ENCODE assay signal across 8 cellular contexts in the genomic region with DNA sequence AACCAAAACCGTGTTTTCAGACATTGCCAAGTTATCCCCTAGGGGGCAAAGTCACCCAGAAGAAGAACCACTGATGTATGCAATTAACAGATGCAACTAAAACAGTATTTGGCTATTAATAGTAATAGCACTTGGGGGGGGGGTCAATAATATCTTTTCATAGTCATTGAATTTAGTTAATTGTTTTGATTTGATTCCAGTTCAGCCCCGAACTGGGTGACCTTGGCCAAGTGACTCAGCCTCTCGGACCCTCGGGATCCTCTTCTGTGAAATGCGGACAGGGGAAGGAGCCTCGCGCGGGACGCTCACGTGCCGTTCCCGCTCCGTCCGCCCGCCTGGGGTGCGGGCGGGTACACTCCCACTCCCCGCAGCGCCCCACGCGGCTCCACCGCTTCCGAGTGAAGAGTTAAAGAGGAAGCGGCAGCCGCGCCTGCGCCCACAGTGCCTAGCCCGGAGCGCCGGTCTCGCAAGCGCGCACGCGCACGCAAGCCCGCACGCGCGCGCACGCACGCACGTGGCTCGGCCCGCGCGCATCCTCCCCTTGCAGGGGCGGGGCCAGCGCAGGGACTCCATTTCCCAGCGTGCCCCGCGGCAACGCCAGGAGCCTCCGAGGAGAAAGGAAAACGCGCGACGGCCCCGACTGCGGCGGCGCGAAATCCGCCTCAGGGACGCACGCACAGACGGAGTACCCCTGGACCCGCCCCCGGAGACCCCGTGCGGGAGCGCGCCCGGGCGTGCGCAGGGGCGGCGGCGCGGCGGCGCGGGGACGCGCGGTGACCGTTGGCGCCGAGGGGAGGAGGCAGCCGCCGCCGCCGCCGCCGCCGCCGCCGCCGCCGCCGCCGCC. TPM values are rescaled to one million over a fixed set of nuclear protein-coding genes. Genes with fewer than 3 reads are reported as not detected.
DNase-seq lines count a peak whose midpoint lies in the region; ATAC-seq and TF ChIP-seq lines count a peak whose summit lies in the region.

A gene (plus strand): TSS at position 769 of the 844 bp plus-strand sequence. CDS start 188 bp downstream, outside the sequence.

- H3K9me3 Mint-ChIP-seq in WTC11, result no peaks in the 10 kb centered on the region

- DNase-seq in AG04450 (ENCODE audit: low read depth, low spot score), result peak; percentile 95
- DNase-seq in NCI-H2227 treated with DMSO at 0.1 percent for 48 hours (lab: John Stamatoyannopoulos, UW), result peak; percentile 85
- DNase-seq in WTC11 (ENCODE audit: low spot score), result peak; percentile 99
- peak; percentile 99 for DNase-seq in cardiac fibroblast (ENCODE audit: low read depth in 2 of 2)
- peak; percentile 99 for DNase-seq in inferior parietal cortex (ENCODE audit: extremely low spot score)
- peak; percentile 99 for DNase-seq in spleen

- H3K27me3 ChIP-seq in AG04450 (ENCODE audit: control insufficient read depth, insufficient read depth, low read length) (no peaks in the 10 kb centered on the region), spleen (replicated peaks in 1 of 7) (peaks cover 0 to 20% (median 0%) of the 10 kb centered on the region in 7 donors)

- intact Hi-C loops in spleen (cut with DNase I; ENCODE audit: low total_unique reads), result loop anchor here (10.0 kb wide), 1 partner anchor 132 kb away; a partner anchor contains a TSS

- H3K4me1 Mint-ChIP-seq in WTC11, result peaks cover 44% of the 10 kb centered on the region

- H3K36me3 Mint-ChIP-seq in WTC11, result peaks cover 16% of the 10 kb centered on the region

- 0 to 2% (median 0%) methylated on average over 22 to 103 of the region's 103 CpGs for WGBS in spleen, 5 donors

- TF ChIP-seq POLR2A in spleen (IDR thresholded peaks at IDR 0.05), result peak in 2 of 3 donors; percentile 21 to 22

- peak; percentile 66 for ATAC-seq in GM18873 (IDR thresholded peaks at IDR 0.05; ENCODE audit: low FRiP score, unreplicated experiment)
- peak; percentile 75 for ATAC-seq in HG03159 (IDR thresholded peaks at IDR 0.05; ENCODE audit: unreplicated experiment)
- ATAC-seq in WTC11, result peak; percentile 82

- H3K27ac Mint-ChIP-seq in WTC11, result peak within 1 kb of the TSS; percentile 96

- H3K4me3 Mint-ChIP-seq in WTC11, result peak within 1 kb of the TSS; percentile 71

- H3K9me3 ChIP-seq in AG04450 (ENCODE audit: control insufficient read depth, insufficient read depth, low read length) (peaks cover 3% of the 10 kb centered on the region; the same call in 1 of the 2 replicates), spleen (no peaks in the 10 kb centered on the region)

- H3K4me3 ChIP-seq in AG04450 (ENCODE audit: low read depth, low read length), result peak within 1 kb of the TSS; percentile 75
- H3K4me3 ChIP-seq in cardiac fibroblast (replicated peaks in 1 of 2; ENCODE audit: low read depth in 2 of 2, low read length in 2 of 2), result peak within 1 kb of the TSS; percentile 84 to 98
- peak within 1 kb of the TSS; percentile 89 to 98 (median 94) for H3K4me3 ChIP-seq in spleen

- H3K27ac ChIP-seq in AG04450 (ENCODE audit: low read depth, low read length) (peak within 1 kb of the TSS; percentile 78), spleen (peak within 1 kb of the TSS; percentile 84 to 98 (median 94))

- H3K27me3 Mint-ChIP-seq in WTC11 (ENCODE audit: low read depth), result peaks cover 6% of the 10 kb centered on the region; the same call in 1 of the 2 replicates

- peak; percentile 58 for TF ChIP-seq CTCF in AG04450 (IDR thresholded peaks at IDR 0.05; ENCODE audit: low read depth, low read length)
- 0 out of 2 replicates have a peak, but pooled peaks have one; percentile 13 for TF ChIP-seq CTCF in WTC11 (IDR thresholded peaks at IDR 0.05)
- TF ChIP-seq CTCF in cardiac fibroblast (IDR thresholded peaks at IDR 0.05; ENCODE audit: low read depth, low read length), result no peak
- peak in 9 of 11 experiments; percentile 27 to 59 (median 52) for TF ChIP-seq CTCF in spleen (IDR thresholded peaks at IDR 0.05 in 8 of 11, conservative IDR thresholded peaks at IDR 0.05 in 3 of 11)

- peaks cover 32 to 77% (median 60%) of the 10 kb centered on the region in 6 donors for H3K4me1 ChIP-seq in spleen

- POLR2A ChIA-PET in AG04450 (lab: Yijun Ruan, JAX) (interaction anchor here (1.0 kb wide), 1 partner anchor 138 kb away, joined by 6 read pairs; a partner anchor contains a TSS), WTC11 (lab: Charles Lee) (no interaction called here)

- peaks cover 0 to 29% (median 2%) of the 10 kb centered on the region in 6 donors for H3K36me3 ChIP-seq in spleen

- CTCF ChIA-PET in AG04450 (lab: Charles Lee) (no interaction called here), WTC11 (lab: Charles Lee) (interaction anchor here (1.4 kb wide), 1 partner anchor 43 kb away, joined by 3 read pairs; no protein-coding TSS in a partner anchor)

TF ChIP-seq in WTC11, 78 proteins besides CTCF, POLR2A, EP300 and RAD21 (continues in another document):
- TF ChIP-seq, protein P1, sequence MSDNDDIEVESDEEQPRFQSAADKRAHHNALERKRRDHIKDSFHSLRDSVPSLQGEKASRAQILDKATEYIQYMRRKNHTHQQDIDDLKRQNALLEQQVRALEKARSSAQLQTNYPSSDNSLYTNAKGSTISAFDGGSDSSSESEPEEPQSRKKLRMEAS (CRISPR knock-in tag; IDR thresholded peaks at IDR 0.05), result peak; percentile 78; the same call in 1 of the 2 replicates
- TF ChIP-seq, protein P2, sequence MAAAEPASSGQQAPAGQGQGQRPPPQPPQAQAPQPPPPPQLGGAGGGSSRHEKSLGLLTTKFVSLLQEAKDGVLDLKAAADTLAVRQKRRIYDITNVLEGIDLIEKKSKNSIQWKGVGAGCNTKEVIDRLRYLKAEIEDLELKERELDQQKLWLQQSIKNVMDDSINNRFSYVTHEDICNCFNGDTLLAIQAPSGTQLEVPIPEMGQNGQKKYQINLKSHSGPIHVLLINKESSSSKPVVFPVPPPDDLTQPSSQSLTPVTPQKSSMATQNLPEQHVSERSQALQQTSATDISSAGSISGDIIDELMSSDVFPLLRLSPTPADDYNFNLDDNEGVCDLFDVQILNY (CRISPR knock-in tag; IDR thresholded peaks at IDR 0.05), result peak; percentile 81
- TF ChIP-seq, protein P3, sequence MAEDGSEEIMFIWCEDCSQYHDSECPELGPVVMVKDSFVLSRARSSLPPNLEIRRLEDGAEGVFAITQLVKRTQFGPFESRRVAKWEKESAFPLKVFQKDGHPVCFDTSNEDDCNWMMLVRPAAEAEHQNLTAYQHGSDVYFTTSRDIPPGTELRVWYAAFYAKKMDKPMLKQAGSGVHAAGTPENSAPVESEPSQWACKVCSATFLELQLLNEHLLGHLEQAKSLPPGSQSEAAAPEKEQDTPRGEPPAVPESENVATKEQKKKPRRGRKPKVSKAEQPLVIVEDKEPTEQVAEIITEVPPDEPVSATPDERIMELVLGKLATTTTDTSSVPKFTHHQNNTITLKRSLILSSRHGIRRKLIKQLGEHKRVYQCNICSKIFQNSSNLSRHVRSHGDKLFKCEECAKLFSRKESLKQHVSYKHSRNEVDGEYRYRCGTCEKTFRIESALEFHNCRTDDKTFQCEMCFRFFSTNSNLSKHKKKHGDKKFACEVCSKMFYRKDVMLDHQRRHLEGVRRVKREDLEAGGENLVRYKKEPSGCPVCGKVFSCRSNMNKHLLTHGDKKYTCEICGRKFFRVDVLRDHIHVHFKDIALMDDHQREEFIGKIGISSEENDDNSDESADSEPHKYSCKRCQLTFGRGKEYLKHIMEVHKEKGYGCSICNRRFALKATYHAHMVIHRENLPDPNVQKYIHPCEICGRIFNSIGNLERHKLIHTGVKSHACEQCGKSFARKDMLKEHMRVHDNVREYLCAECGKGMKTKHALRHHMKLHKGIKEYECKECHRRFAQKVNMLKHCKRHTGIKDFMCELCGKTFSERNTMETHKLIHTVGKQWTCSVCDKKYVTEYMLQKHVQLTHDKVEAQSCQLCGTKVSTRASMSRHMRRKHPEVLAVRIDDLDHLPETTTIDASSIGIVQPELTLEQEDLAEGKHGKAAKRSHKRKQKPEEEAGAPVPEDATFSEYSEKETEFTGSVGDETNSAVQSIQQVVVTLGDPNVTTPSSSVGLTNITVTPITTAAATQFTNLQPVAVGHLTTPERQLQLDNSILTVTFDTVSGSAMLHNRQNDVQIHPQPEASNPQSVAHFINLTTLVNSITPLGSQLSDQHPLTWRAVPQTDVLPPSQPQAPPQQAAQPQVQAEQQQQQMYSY (CRISPR knock-in tag; IDR thresholded peaks at IDR 0.05), result 0 out of 2 replicates have a peak, but pooled peaks have one; percentile 15
- TF ChIP-seq, protein P4, sequence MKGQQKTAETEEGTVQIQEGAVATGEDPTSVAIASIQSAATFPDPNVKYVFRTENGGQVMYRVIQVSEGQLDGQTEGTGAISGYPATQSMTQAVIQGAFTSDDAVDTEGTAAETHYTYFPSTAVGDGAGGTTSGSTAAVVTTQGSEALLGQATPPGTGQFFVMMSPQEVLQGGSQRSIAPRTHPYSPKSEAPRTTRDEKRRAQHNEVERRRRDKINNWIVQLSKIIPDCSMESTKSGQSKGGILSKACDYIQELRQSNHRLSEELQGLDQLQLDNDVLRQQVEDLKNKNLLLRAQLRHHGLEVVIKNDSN (CRISPR knock-in tag; IDR thresholded peaks at IDR 0.05), result peak; percentile 74; the same call in 1 of the 2 replicates
- TF ChIP-seq ESRRA (CRISPR knock-in tag; IDR thresholded peaks at IDR 0.05; ENCODE audit: borderline replicate concordance) (0 out of 2 replicates have a peak, but pooled peaks have one; percentile 58), FOXK1 (CRISPR knock-in tag; IDR thresholded peaks at IDR 0.05) (peak; percentile 86), IRF2 (CRISPR knock-in tag; IDR thresholded peaks at IDR 0.05; ENCODE audit: borderline replicate concordance, low read depth) (no peak), SP1 (CRISPR knock-in tag; conservative IDR thresholded peaks at IDR 0.05) (peak; percentile 100), ZNF232 (CRISPR knock-in tag; IDR thresholded peaks at IDR 0.05) (peak; percentile 38; the same call in 1 of the 2 replicates)
- TF ChIP-seq, protein P5, sequence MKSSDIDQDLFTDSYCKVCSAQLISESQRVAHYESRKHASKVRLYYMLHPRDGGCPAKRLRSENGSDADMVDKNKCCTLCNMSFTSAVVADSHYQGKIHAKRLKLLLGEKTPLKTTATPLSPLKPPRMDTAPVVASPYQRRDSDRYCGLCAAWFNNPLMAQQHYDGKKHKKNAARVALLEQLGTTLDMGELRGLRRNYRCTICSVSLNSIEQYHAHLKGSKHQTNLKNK (CRISPR knock-in tag; IDR thresholded peaks at IDR 0.05), result no peak
- TF ChIP-seq, protein P6, sequence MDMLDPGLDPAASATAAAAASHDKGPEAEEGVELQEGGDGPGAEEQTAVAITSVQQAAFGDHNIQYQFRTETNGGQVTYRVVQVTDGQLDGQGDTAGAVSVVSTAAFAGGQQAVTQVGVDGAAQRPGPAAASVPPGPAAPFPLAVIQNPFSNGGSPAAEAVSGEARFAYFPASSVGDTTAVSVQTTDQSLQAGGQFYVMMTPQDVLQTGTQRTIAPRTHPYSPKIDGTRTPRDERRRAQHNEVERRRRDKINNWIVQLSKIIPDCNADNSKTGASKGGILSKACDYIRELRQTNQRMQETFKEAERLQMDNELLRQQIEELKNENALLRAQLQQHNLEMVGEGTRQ (CRISPR knock-in tag; IDR thresholded peaks at IDR 0.05), result peak; percentile 92

RNA-seq across cellular contexts. Expression of the gene that starts here (rescaled TPM):
- polyA plus RNA-seq in AG04450 (2011; rRNA removed) (45.8 and 52.8 TPM in 2 replicates), spleen (100 to 1,000 TPM in 2 of 3 donors, 10 to 100 TPM in 1; 80.0 to 133 (median 106) TPM)
- 33.6 and 42.3 TPM in 2 replicates for polyA minus RNA-seq in AG04450 (2011; rRNA and poly(A)+ RNA removed)
- total RNA-seq in WTC11 (2021) (338 to 360 TPM (median 339 TPM) in 3 replicates), spleen (100 to 1,000 TPM in 3 of 7 donors, 10 to 100 TPM in 4; 43.8 to 137 (median 94.6) TPM)

Comparison
In these comparisons a context has a peak if more than half of its experiments do, and no peak if none do; other contexts are left out.
1. Peak in every context shown above with its lines: DNase-seq, ATAC-seq, H3K4me3 ChIP-seq and H3K27ac ChIP-seq.